In genomic region chr17:41556931-41557330, GRCh38 we compare ENCODE assay signal across 7 cellular contexts. TPM values are rescaled to one million over a fixed set of nuclear protein-coding genes. Genes with fewer than 3 reads are reported as not detected.
"Had no signal": no experiment of that assay in that cellular context is flagged by ENCODE, and none has a peak within 500 bp of the region (broad histone marks: within the 10 kb centered on the region; RNA-seq: fewer than 3 reads in every experiment).

No MANE protein-coding gene starts in this region.

- DNase-seq: H9, HCEC 1CT, IMR-90 had no signal

- H3K4me3 ChIP-seq: GM23338 had no signal

- H2AFZ ChIP-seq: GM23338 had no signal

- ATAC-seq: GM23338 had no signal

- H3K27ac Mint-ChIP-seq: GM23338, H9 had no signal

- H3K4me3 Mint-ChIP-seq: GM23338, H9 had no signal

- H3K9me3 Mint-ChIP-seq: GM23338, H9 had no signal

- H3K4me2 ChIP-seq: GM23338 had no signal

- FAIRE-seq: H1, H54 had no signal

RNA-seq across cellular contexts. Expression of gene KRT9, which starts 14.9 kb away (rescaled TPM):
- total RNA-seq: GM23338, H1, H9, HT-29, IMR-90 had no signal
- polyA plus RNA-seq: GM23338, H1, IMR-90 had no signal

RNA-seq across cellular contexts. Expression of gene KRT14, which starts 29.8 kb away (rescaled TPM):
- total RNA-seq: GM23338, H1, H9, HT-29, IMR-90 had no signal
- polyA plus RNA-seq: GM23338, IMR-90 had no signal

RNA-seq across cellular contexts. Expression of gene KRT15, which starts 38.2 kb away (rescaled TPM):
- polyA plus RNA-seq: GM23338 had no signal

RNA-seq across cellular contexts. Expression of gene KRT13, which starts 51.5 kb away (rescaled TPM):
- total RNA-seq: GM23338, H1, H9 had no signal
- polyA plus RNA-seq: GM23338 had no signal
